ENCODE assay signal across 11 cellular contexts in genomic region chr3:43707998-43708397, GRCh38. TPM values are rescaled to one million over a fixed set of nuclear protein-coding genes. Genes with fewer than 3 reads are reported as not detected.
DNase-seq lines count a peak whose midpoint lies in the region; ATAC-seq, FAIRE-seq and TF ChIP-seq lines count a peak whose summit lies in the region.
"Had no signal": no experiment of that assay in that cellular context is flagged by ENCODE, and none has a peak within 500 bp of the region (broad histone marks: within the 10 kb centered on the region; RNA-seq: fewer than 3 reads in every experiment).

No MANE protein-coding gene starts in this region.

- H3K36me3 ChIP-seq in K562 (ENCODE audit: control insufficient read depth, insufficient read depth, low read length): peaks cover 91% of the 10 kb centered on the region
- H3K36me3 ChIP-seq in HepG2 (replicated peaks in 1 of 2; ENCODE audit: control insufficient read depth in 1 of 2, insufficient read depth in 2 of 2, low read length in 2 of 2): 0 out of 5 replicates have a peak, but pooled peaks cover 0 to 3% of the 10 kb centered on the region in 2 experiments

- no peaks in the 10 kb centered on the region for H3K9me3 Mint-ChIP-seq in naive thymus-derived CD8-positive, alpha-beta T cell

- POLR2A ChIA-PET in K562 (lab: Yijun Ruan, JAX): interaction anchor here (0.6 to 1.4 kb wide), 6 partner anchors 9 to 372 kb away, joined by 3 to 4 read pairs (median 4); no protein-coding TSS in a partner anchor
- POLR2A ChIA-PET in HepG2 (lab: Yijun Ruan, JAX): no interaction called here
- POLR2A ChIA-PET in naive thymus-derived CD8-positive, alpha-beta T cell (lab: Charles Lee): no interaction called here

- no peak overlapping the region for H2AFZ ChIP-seq in K562 (ENCODE audit: low read depth, low read length)
- H2AFZ ChIP-seq in HepG2 (ENCODE audit: low read length): no peak overlapping the region

- intact Hi-C loops in K562 (cut with micrococcal nuclease) (no loop called here), HepG2 (cut with micrococcal nuclease; ENCODE audit: unreplicated experiment) (no loop called here)

- no peak overlapping the region for H3K4me2 ChIP-seq in K562 (ENCODE audit: insufficient read depth, low read length)
- no peak overlapping the region for H3K4me2 ChIP-seq in HepG2 (ENCODE audit: low read depth, low read length)

- no peaks in the 10 kb centered on the region; the same call in 1 of the 2 replicates for H4K20me1 ChIP-seq in K562 (replicated peaks; ENCODE audit: control insufficient read depth, insufficient read depth, low read length)
- no peaks in the 10 kb centered on the region for H4K20me1 ChIP-seq in HepG2 (ENCODE audit: insufficient read depth, low read length)

- no peak overlapping the region for H3K27ac Mint-ChIP-seq in naive thymus-derived CD8-positive, alpha-beta T cell

- H3K4me3 Mint-ChIP-seq in naive thymus-derived CD8-positive, alpha-beta T cell: no peak overlapping the region

- no peak overlapping the region for H3K27ac ChIP-seq in K562 (ENCODE audit: extremely low read depth, low read depth, low read length)
- no peak overlapping the region for H3K27ac ChIP-seq in HepG2 (ENCODE audit: extremely low read length, insufficient read depth, low read length)

- FAIRE-seq in K562 (lab: Jason Lieb, UNC) (no peak), HepG2 (lab: Jason Lieb, UNC) (peak; percentile 46)

- H3K4me1 Mint-ChIP-seq in naive thymus-derived CD8-positive, alpha-beta T cell: peaks cover 0 to 7% (median under 1%) of the 10 kb centered on the region in 4 donors

- in situ Hi-C loops in K562 (cut with MboI) (no loop called here), HepG2 (cut with HindIII; ENCODE audit: extremely low pct_ligation_motif_present, low pct_unique_long_range_greater_than_20kb) (no loop called here)

- peaks cover 10 to 45% (median 15%) of the 10 kb centered on the region in 3 donors for H3K36me3 Mint-ChIP-seq in naive thymus-derived CD8-positive, alpha-beta T cell

- H3K27me3 ChIP-seq in K562 (ENCODE audit: control insufficient read depth in 2 of 2, insufficient read depth in 2 of 2, low read length in 2 of 2) (no peaks in the 10 kb centered on the region), HepG2 (ENCODE audit: control insufficient read depth in 1 of 2, insufficient read depth in 2 of 2, low read length in 2 of 2) (no peaks in the 10 kb centered on the region)

- H3K9me3 ChIP-seq in K562 (replicated peaks; ENCODE audit: control insufficient read depth, insufficient read depth, low read depth, low read length): no peaks in the 10 kb centered on the region
- no peaks in the 10 kb centered on the region for H3K9me3 ChIP-seq in HepG2 (ENCODE audit: low read length)

- H3K79me2 ChIP-seq in K562 (ENCODE audit: control insufficient read depth, insufficient read depth, low read length) (peaks cover 23% of the 10 kb centered on the region; the same call in 2 of the 3 replicates), HepG2 (ENCODE audit: insufficient read depth, low read length) (no peaks in the 10 kb centered on the region)

- CTCF ChIA-PET in K562 (lab: Yijun Ruan, JAX; ENCODE audit: low intra/inter-chr PET ratio) (no interaction called here), HepG2 (lab: Yijun Ruan, JAX; ENCODE audit: low intra/inter-chr PET ratio, low total read pairs) (no interaction called here)

- TF ChIP-seq CTCF in K562 (IDR thresholded peaks at IDR 0.05 in 2 of 3, conservative IDR thresholded peaks at IDR 0.05 in 1 of 3; ENCODE audit: insufficient read depth in 2 of 3, low read depth in 1 of 3, low read length in 3 of 3) (no peak), HepG2 (CRISPR knock-in tag; IDR thresholded peaks at IDR 0.05) (no peak)

- TF ChIP-seq POLR2A in K562 (conservative IDR thresholded peaks at IDR 0.05): no peak
- no peak for TF ChIP-seq POLR2A in HepG2 (IDR thresholded peaks at IDR 0.05; ENCODE audit: insufficient read depth in 1 of 2, low read depth in 2 of 2, low read length in 2 of 2)

- H3K9ac ChIP-seq in K562 (ENCODE audit: insufficient read depth in 1 of 2, low read depth in 2 of 2, low read length in 2 of 2) (no peak overlapping the region), HepG2 (ENCODE audit: insufficient read depth, low read depth, low read length) (no peak overlapping the region)

- no peaks in the 10 kb centered on the region for H3K27me3 Mint-ChIP-seq in naive thymus-derived CD8-positive, alpha-beta T cell

- no TSS peak for BruUV-seq in K562 (replicated peaks; lab: Mats Ljungman, UMichigan)
- no TSS peak for BruUV-seq in HepG2 (replicated peaks; lab: Mats Ljungman, UMichigan)

- no peak overlapping the region for H3K4me3 ChIP-seq in K562
- no peak overlapping the region for H3K4me3 ChIP-seq in HepG2 (replicated peaks in 1 of 3; ENCODE audit: insufficient read depth in 1 of 3, low read depth in 2 of 3, low read length in 3 of 3)

- no peaks in the 10 kb centered on the region for H3K9me1 ChIP-seq in K562 (ENCODE audit: control insufficient read depth, insufficient read depth, low read length)

- peak; percentile 77 for DNase-seq in AG20443 (ENCODE audit: low spot score)
- peak; percentile 60 for DNase-seq in LoVo (ENCODE audit: low spot score)
- DNase-seq in K562 (ENCODE audit: extremely low read depth in 1 of 4, low spot score in 3 of 4): no peak
- peak; percentile 43 for DNase-seq in HepG2 (ENCODE audit: low spot score)
- DNase-seq in naive thymus-derived CD8-positive, alpha-beta T cell: no peak
- DNase-seq in UCSD-AML1 (lab: John Stamatoyannopoulos, UW; ENCODE audit: unreplicated experiment): no peak
- no peak for DNase-seq in C1 segment of cervical spinal cord (lab: John Stamatoyannopoulos, UW)
- DNase-seq: activated CD4-positive, alpha-beta T cell treated with anti-CD3 and anti-CD28 coated beads for 4 hours; anterior cingulate cortex; NCI-H1092 had no signal

- H3K4me1 ChIP-seq in K562 (replicated peaks in 1 of 2; ENCODE audit: control insufficient read depth in 2 of 2, insufficient read depth in 2 of 2, low read length in 2 of 2) (no peaks in the 10 kb centered on the region), HepG2 (ENCODE audit: insufficient read depth, low read length) (peaks cover 36% of the 10 kb centered on the region)

- ATAC-seq in K562 (peak; percentile 32; the same call in 2 of the 3 replicates), HepG2 (no peak), HG03521 (IDR thresholded peaks at IDR 0.05; ENCODE audit: unreplicated experiment) (no peak)
- ATAC-seq in naive thymus-derived CD8-positive, alpha-beta T cell: no peak

- TF ChIP-seq RAD21 in K562 (CRISPR knock-in tag; conservative IDR thresholded peaks at IDR 0.05 in 1 of 2, IDR thresholded peaks at IDR 0.05 in 1 of 2): no peak
- no peak for TF ChIP-seq RAD21 in HepG2 (CRISPR knock-in tag; IDR thresholded peaks at IDR 0.05)

- TF ChIP-seq EP300 in K562 (IDR thresholded peaks at IDR 0.05; ENCODE audit: low read length): no peak
- TF ChIP-seq EP300 in HepG2 (IDR thresholded peaks at IDR 0.05; ENCODE audit: low read depth in 2 of 2, low read length in 2 of 2): peak in 1 of 2 experiments; percentile 45; a peak in 1 of 4 replicates
- TF ChIP-seq EP300 in HepG2 (CRISPR knock-in tag; IDR thresholded peaks at IDR 0.05; ENCODE audit: borderline replicate concordance): no peak

TF ChIP-seq in HepG2, 621 proteins besides CTCF, POLR2A, EP300 and RAD21 (continues in another document):
- TF ChIP-seq FOSL2 (CRISPR knock-in tag; IDR thresholded peaks at IDR 0.05): peak; percentile 78

RNA-seq across cellular contexts. Expression of gene ABHD5, which starts 17.3 kb away (rescaled TPM):
- total RNA-seq in K562 (2011; cell fraction: chromatin; rRNA removed; ENCODE audit: low replicate concordance): 63.4 and 187 TPM in 2 replicates
- total RNA-seq in K562 (2011; cell fraction: nucleolus; rRNA removed): 28.0 and 52.1 TPM in 2 replicates
- 79.9 and 117 TPM in 2 replicates for total RNA-seq in K562 (2011; cell fraction: nucleoplasm; rRNA removed)
- total RNA-seq in K562 (2014; rRNA removed): 27.8 and 33.4 TPM in 2 replicates
- 58.9 and 61.4 TPM in 2 replicates for total RNA-seq in K562 (2014; rRNA removed; fragmentation: Illumina TruSeq; extraction: Trizol)
- total RNA-seq in K562 (2015; rRNA removed; fragmentation: Illumina TruSeq; extraction: Trizol): 49.1 and 50.4 TPM in 2 replicates
- total RNA-seq in K562 (2021): 39.9 and 40.7 TPM in 2 replicates
- polyA plus RNA-seq in K562 (2011; rRNA removed): 53.9 and 58.8 TPM in 2 replicates
- polyA plus RNA-seq in K562 (2011; cell fraction: cytosol; rRNA removed): 23.6 and 36.2 TPM in 2 replicates
- 34.3 and 51.7 TPM in 2 replicates for polyA plus RNA-seq in K562 (2011; cell fraction: nucleus; rRNA removed)
- 33.9 and 40.6 TPM in 2 replicates for polyA plus RNA-seq in K562 (2012)
- 55.0 and 61.7 TPM in 2 replicates for polyA plus RNA-seq in K562 (2014; fragmentation: Illumina TruSeq; extraction: Trizol)
- 10 to 100 TPM; 31.9 to 35.0 TPM for polyA plus RNA-seq in K562 (2014; fragmentation: Nextera tagmentation; extraction: Ambion mirVana)
- 37.5 and 38.1 TPM in 2 replicates for polyA plus RNA-seq in K562 (2014; rRNA removed)
- 62.2 and 80.3 TPM in 2 replicates for polyA minus RNA-seq in K562 (2011; rRNA and poly(A)+ RNA removed)
- polyA minus RNA-seq in K562 (2011; cell fraction: cytosol; rRNA and poly(A)+ RNA removed): 18.8 and 25.4 TPM in 2 replicates
- 36.4 and 64.4 TPM in 2 replicates for polyA minus RNA-seq in K562 (2011; cell fraction: nucleus; rRNA and poly(A)+ RNA removed)
- 13.3 and 16.8 TPM in 2 replicates for total RNA-seq in HepG2 (2016; rRNA removed; fragmentation: Illumina TruSeq; extraction: Trizol)
- 4.2 and 4.3 TPM in 2 replicates for total RNA-seq in HepG2 (2016; cell fraction: cytosol; rRNA removed; fragmentation: Illumina TruSeq; extraction: Trizol; ENCODE audit: low read depth)
- 11.4 and 15.4 TPM in 2 replicates for total RNA-seq in HepG2 (2016; cell fraction: insoluble cytoplasmic fraction; rRNA removed; fragmentation: Illumina TruSeq; extraction: Trizol)
- 8.2 and 11.1 TPM in 2 replicates for total RNA-seq in HepG2 (2016; cell fraction: membrane; rRNA removed; fragmentation: Illumina TruSeq; extraction: Trizol)
- 10.2 and 10.6 TPM in 2 replicates for total RNA-seq in HepG2 (2016; cell fraction: nucleus; rRNA removed; fragmentation: Illumina TruSeq; extraction: Trizol)
- polyA plus RNA-seq in HepG2 (2011; rRNA removed): 4.1 and 4.5 TPM in 2 replicates
- polyA plus RNA-seq in HepG2 (2011; cell fraction: cytosol; rRNA removed): 2.6 and 4.9 TPM in 2 replicates
- 3.1 and 3.5 TPM in 2 replicates for polyA plus RNA-seq in HepG2 (2011; cell fraction: nucleus; rRNA removed)
- polyA plus RNA-seq in HepG2 (2012): 5.6 TPM in 2 replicates
- 3.8 and 4.0 TPM in 2 replicates for polyA plus RNA-seq in HepG2 (2016; cell fraction: cytosol; fragmentation: Illumina TruSeq; extraction: Trizol; ENCODE audit: low read depth)
- 10.3 and 14.1 TPM in 2 replicates for polyA plus RNA-seq in HepG2 (2016; cell fraction: insoluble cytoplasmic fraction; fragmentation: Illumina TruSeq; extraction: Trizol; ENCODE audit: low read depth)
- 6.9 and 7.1 TPM in 2 replicates for polyA plus RNA-seq in HepG2 (2016; cell fraction: membrane; fragmentation: Illumina TruSeq; extraction: Trizol; ENCODE audit: low read depth)
- 8.4 and 9.7 TPM in 2 replicates for polyA plus RNA-seq in HepG2 (2016; cell fraction: nucleus; fragmentation: Illumina TruSeq; extraction: Trizol; ENCODE audit: insufficient read depth, low read depth)
- polyA minus RNA-seq in HepG2 (2011; rRNA and poly(A)+ RNA removed; ENCODE audit: low replicate concordance): 4.4 and 33.3 TPM in 2 replicates
- 3.1 and 3.7 TPM in 2 replicates for polyA minus RNA-seq in HepG2 (2011; cell fraction: cytosol; rRNA and poly(A)+ RNA removed)
- polyA minus RNA-seq in HepG2 (2011; cell fraction: nucleus; rRNA and poly(A)+ RNA removed): 18.7 and 20.1 TPM in 2 replicates
- total RNA-seq in naive thymus-derived CD8-positive, alpha-beta T cell: 1 to 10 TPM; 6.4 to 6.9 TPM
- 1 to 10 TPM; 1.7 to 4.0 (median 3.6) TPM for polyA plus RNA-seq in naive thymus-derived CD8-positive, alpha-beta T cell

Comparison
In these comparisons a context has a peak if more than half of its experiments do, and no peak if none do; other contexts are left out.
1. DNase-seq: peak in AG20443 (single experiment), LoVo (single experiment) and HepG2 (single experiment); none in K562 (0 of 4), naive thymus-derived CD8-positive, alpha-beta T cell (0 of 10), UCSD-AML1 (single experiment) and C1 segment of cervical spinal cord (0 of 14).